25 cellular contexts compared by ENCODE assay signal in genomic region chr3:46993292-46993691, GRCh38.
"Had no signal": no experiment of that assay in that cellular context is flagged by ENCODE, and none has a peak within 500 bp of the region (broad histone marks: within the 10 kb centered on the region; RNA-seq: fewer than 3 reads in every experiment).

No MANE protein-coding gene starts in this region.

- H3K4me1 ChIP-seq: ascending aorta, tibial artery had no signal

- DNase-seq: activated CD4-positive, alpha-beta T cell treated with anti-CD3 and anti-CD28 coated beads for 1 hour; activated effector memory CD4-positive, alpha-beta T cell treated with anti-CD3 and anti-CD28 coated beads, Interleukin-2, amount 50 U/mL, for 16 hours; activated naive CD4-positive, alpha-beta T cell treated with anti-CD3 and anti-CD28 coated beads, Interleukin-2, amount 50 U/mL, for 16 hours; activated T-cell treated with anti-CD3 and anti-CD28 coated beads, Interleukin-2, amount 50 U/mL, for 48 hours; adrenal gland; brain microvascular endothelial cell; caudate nucleus; effector CD4-positive, alpha-beta T cell; foreskin keratinocyte; kidney glomerular epithelial cell; left ventricle myocardium inferior; midbrain; nucleus accumbens; small intestine; stimulated activated CD4-positive, alpha-beta T cell treated with anti-CD3 and anti-CD28 coated beads, Interleukin-15, amount 100 ng/mL, for 24 hours; stimulated activated naive CD8-positive, alpha-beta T cell treated with anti-CD3 and anti-CD28 coated beads, Interleukin-15, Interleukin-2, amounts not matched to agents 100 U/mL and 50 U/mL, for 24 hours; substantia nigra; T-helper 1 cell; tibial artery; WERI-Rb-1 had no signal

- H3K4me1 Mint-ChIP-seq: nephron had no signal

- H3K36me3 ChIP-seq: adrenal gland, brain microvascular endothelial cell, left ventricle myocardium inferior had no signal

- H3K4me3 Mint-ChIP-seq: dendritic cell treated with granulocyte-macrophage colony-stimulating factor and Interleukin-4, amounts not matched to agents 40 ng/mL and 50 ng/mL, for 4 days; nephron had no signal

- FAIRE-seq: small intestine, TTC549 had no signal

- H3K27me3 ChIP-seq: adrenal gland, ascending aorta, brain microvascular endothelial cell, foreskin keratinocyte, tibial artery had no signal

- ATAC-seq: foreskin keratinocyte; sciatic nerve; stimulated activated naive CD8-positive, alpha-beta T cell treated with anti-CD3 and anti-CD28 coated beads, Interleukin-15, Interleukin-2, amounts not matched to agents 100 U/mL and 50 U/mL, for 24 hours had no signal

- H3K4me3 ChIP-seq: adrenal gland, ascending aorta, left ventricle myocardium inferior, tibial artery had no signal

- H3K9me3 ChIP-seq: adrenal gland, ascending aorta, left ventricle myocardium inferior, tibial artery had no signal

- H3K9me3 Mint-ChIP-seq: dendritic cell treated with granulocyte-macrophage colony-stimulating factor and Interleukin-4, amounts not matched to agents 40 ng/mL and 50 ng/mL, for 4 days; nephron had no signal

- H3K27ac ChIP-seq: adrenal gland, ascending aorta, brain microvascular endothelial cell, foreskin keratinocyte, left ventricle myocardium inferior, tibial artery, WERI-Rb-1 had no signal

- H3K27ac Mint-ChIP-seq: dendritic cell treated with granulocyte-macrophage colony-stimulating factor and Interleukin-4, amounts not matched to agents 40 ng/mL and 50 ng/mL, for 4 days; nephron had no signal
